ENCODE assay signal across 8 cellular contexts in genomic region chr10:63268798-63269503, GRCh38.
DNase-seq lines count a peak whose midpoint lies in the region; ATAC-seq and TF ChIP-seq lines count a peak whose summit lies in the region.

No MANE protein-coding gene starts in this region.

- intact Hi-C loops in PC-3 (cut with micrococcal nuclease) = loop anchor here (1.0 to 10.0 kb wide), 11 partner anchors 33 to 1004 kb away; partner anchors contain the start of gene RTKN2

- POLR2A ChIA-PET in PC-3 (lab: Charles Lee; ENCODE audit: unreplicated experiment) = interaction anchor here (0.5 to 2.6 kb wide), 28 partner anchors 8 to 449 kb away, joined by 3 to 19 read pairs (median 4); no protein-coding TSS in a partner anchor
- POLR2A ChIA-PET in naive thymus-derived CD8-positive, alpha-beta T cell (lab: Charles Lee) = interaction anchor here (0.6 to 2.1 kb wide), 14 partner anchors 11 to 362 kb away, joined by 3 to 12 read pairs (median 4); partner anchors contain the start of genes JMJD1C and REEP3

- no peaks in the 10 kb centered on the region for H3K9me2 ChIP-seq in PC-3 (replicated peaks; ENCODE audit: low read length)

- peaks cover 13 to 18% (median 15%) of the 10 kb centered on the region in 3 donors for H3K4me1 Mint-ChIP-seq in IgD-negative memory B cell
- peaks cover 32% of the 10 kb centered on the region for H3K4me1 Mint-ChIP-seq in activated T-cell treated with anti-CD3 and anti-CD28 coated beads, Interleukin-2, amount 50 U/mL, for 72 hours (ENCODE audit: low read depth)
- peaks cover 7 to 44% (median 15%) of the 10 kb centered on the region in 4 donors for H3K4me1 Mint-ChIP-seq in naive thymus-derived CD8-positive, alpha-beta T cell

- DNase-seq in DMS53 treated with DMSO at 0.1 percent for 48 hours (lab: John Stamatoyannopoulos, UW; ENCODE audit: unreplicated experiment) = peak; percentile 96
- peak; percentile 100 for DNase-seq in PC-3
- peak; percentile 78 to 83 for DNase-seq in activated T-cell treated with anti-CD3 and anti-CD28 coated beads, Interleukin-2, amount 50 U/mL, for 72 hours
- DNase-seq in fibroblast of lung (ENCODE audit: low read depth in 2 of 2) = peak; percentile 95 to 98
- DNase-seq in naive thymus-derived CD8-positive, alpha-beta T cell = peak; percentile 43 to 93 (median 84)
- DNase-seq in stimulated activated naive CD4-positive, alpha-beta T cell (lab: John Stamatoyannopoulos, UW) = peak; percentile 68 to 90 (median 84)

- H3K36me3 ChIP-seq in PC-3 (ENCODE audit: low read depth, low read length) = no peaks in the 10 kb centered on the region
- H3K36me3 ChIP-seq in fibroblast of lung (ENCODE audit: control insufficient read depth, insufficient read depth, low read length) = no peaks in the 10 kb centered on the region

- H3K4me2 ChIP-seq in PC-3 (ENCODE audit: low read length) = peak overlapping the region; percentile 80
- peak overlapping the region; percentile 63 for H3K4me2 ChIP-seq in fibroblast of lung (ENCODE audit: extremely low read depth, insufficient read depth, low read length)

- H3K27ac Mint-ChIP-seq in IgD-negative memory B cell = peak overlapping the region; percentile 95 to 99 (median 96)
- H3K27ac Mint-ChIP-seq in activated T-cell treated with anti-CD3 and anti-CD28 coated beads, Interleukin-2, amount 50 U/mL, for 72 hours = peak overlapping the region; percentile 100
- peak overlapping the region; percentile 97 to 100 (median 100) for H3K27ac Mint-ChIP-seq in naive thymus-derived CD8-positive, alpha-beta T cell

- CTCF ChIA-PET in PC-3 (lab: Charles Lee) = interaction anchor here (0.6 to 3.6 kb wide), 10 partner anchors 33 to 451 kb away, joined by 3 to 14 read pairs (median 4); no protein-coding TSS in a partner anchor

- BruUV-seq in PC-3 (replicated peaks; lab: Mats Ljungman, UMichigan) = TSS peak; percentile 62

- no peaks in the 10 kb centered on the region for H3K27me3 Mint-ChIP-seq in IgD-negative memory B cell
- H3K27me3 Mint-ChIP-seq in activated T-cell treated with anti-CD3 and anti-CD28 coated beads, Interleukin-2, amount 50 U/mL, for 72 hours (ENCODE audit: low read depth) = no peaks in the 10 kb centered on the region
- no peaks in the 10 kb centered on the region for H3K27me3 Mint-ChIP-seq in naive thymus-derived CD8-positive, alpha-beta T cell

- TF ChIP-seq CTCF in PC-3 (conservative IDR thresholded peaks at IDR 0.05; ENCODE audit: low read depth, low read length) = peak; percentile 63
- TF ChIP-seq CTCF in fibroblast of lung (conservative IDR thresholded peaks at IDR 0.05 in 1 of 2, IDR thresholded peaks at IDR 0.05 in 1 of 2; ENCODE audit: low read depth in 1 of 2, low read length in 2 of 2) = peak in 1 of 2 donors; percentile 17

- no peaks in the 10 kb centered on the region for H3K36me3 Mint-ChIP-seq in IgD-negative memory B cell
- H3K36me3 Mint-ChIP-seq in activated T-cell treated with anti-CD3 and anti-CD28 coated beads, Interleukin-2, amount 50 U/mL, for 72 hours (ENCODE audit: insufficient read depth in 2 of 2) = peaks cover 4 to 7% of the 10 kb centered on the region in 2 donors
- no peaks in the 10 kb centered on the region for H3K36me3 Mint-ChIP-seq in naive thymus-derived CD8-positive, alpha-beta T cell

- peak overlapping the region; percentile 97 to 100 (median 100) for H3K4me3 Mint-ChIP-seq in IgD-negative memory B cell
- peak overlapping the region; percentile 94 to 98 for H3K4me3 Mint-ChIP-seq in activated T-cell treated with anti-CD3 and anti-CD28 coated beads, Interleukin-2, amount 50 U/mL, for 72 hours
- peak overlapping the region; percentile 93 to 100 (median 99) for H3K4me3 Mint-ChIP-seq in naive thymus-derived CD8-positive, alpha-beta T cell

- H3K9ac ChIP-seq in PC-3 (ENCODE audit: low read length) = peak overlapping the region; percentile 73
- peak overlapping the region; percentile 70 for H3K9ac ChIP-seq in fibroblast of lung (ENCODE audit: insufficient read depth, low read length)

- H3K9me3 ChIP-seq in PC-3 (ENCODE audit: low read length) (no peaks in the 10 kb centered on the region), fibroblast of lung (ENCODE audit: control insufficient read depth, insufficient read depth, low read depth, low read length) (no peaks in the 10 kb centered on the region)

- peak; percentile 90 for ATAC-seq in GM21529 (IDR thresholded peaks at IDR 0.05; ENCODE audit: unreplicated experiment)
- ATAC-seq in PC-3 = peak; percentile 90
- ATAC-seq in activated T-cell treated with anti-CD3 and anti-CD28 coated beads, Interleukin-2, amount 50 U/mL, for 72 hours (replicated peaks in 1 of 2) = peak; percentile 94 to 96
- peak; percentile 87 to 94 for ATAC-seq in naive thymus-derived CD8-positive, alpha-beta T cell

- H3K79me2 ChIP-seq in PC-3 (ENCODE audit: low read length) (peaks cover 87% of the 10 kb centered on the region), fibroblast of lung (ENCODE audit: control insufficient read depth, insufficient read depth, low read length) (peaks cover 54% of the 10 kb centered on the region)

- H3K4me3 ChIP-seq in PC-3 (ENCODE audit: low read length) (peak overlapping the region; percentile 69), fibroblast of lung (replicated peaks in 1 of 4; ENCODE audit: control extremely low read depth in 1 of 4, insufficient read depth in 1 of 4, low read depth in 3 of 4, low read length in 4 of 4) (peak overlapping the region; percentile 64 to 75 (median 71))

- no peaks in the 10 kb centered on the region for H3K27me3 ChIP-seq in PC-3 (ENCODE audit: low read length)
- no peaks in the 10 kb centered on the region for H3K27me3 ChIP-seq in fibroblast of lung (ENCODE audit: control insufficient read depth, insufficient read depth, low read length)

- H3F3A ChIP-seq in PC-3 (ENCODE audit: low read length, unreplicated experiment) = peaks cover 42% of the 10 kb centered on the region

- H3K4me1 ChIP-seq in PC-3 (ENCODE audit: insufficient read depth, low read length) (peaks cover 38% of the 10 kb centered on the region), fibroblast of lung (ENCODE audit: control insufficient read depth, extremely low read depth, insufficient read depth, low read length) (peaks cover 2% of the 10 kb centered on the region)

- H3K9me3 Mint-ChIP-seq in IgD-negative memory B cell = no peaks in the 10 kb centered on the region
- no peaks in the 10 kb centered on the region for H3K9me3 Mint-ChIP-seq in activated T-cell treated with anti-CD3 and anti-CD28 coated beads, Interleukin-2, amount 50 U/mL, for 72 hours
- H3K9me3 Mint-ChIP-seq in naive thymus-derived CD8-positive, alpha-beta T cell = no peaks in the 10 kb centered on the region

- peak overlapping the region; percentile 76 for H3K27ac ChIP-seq in PC-3 (ENCODE audit: low read length)
- peak overlapping the region; percentile 91 for H3K27ac ChIP-seq in fibroblast of lung (ENCODE audit: insufficient read depth, low read length)

- H2AFZ ChIP-seq in PC-3 (ENCODE audit: low read length) = peak overlapping the region; percentile 31
- no peak overlapping the region for H2AFZ ChIP-seq in fibroblast of lung (ENCODE audit: low read length)

- H4K20me1 ChIP-seq in PC-3 (ENCODE audit: low read length) (peaks cover 37% of the 10 kb centered on the region), fibroblast of lung (ENCODE audit: control insufficient read depth, extremely low read depth, insufficient read depth, low read length) (no peaks in the 10 kb centered on the region)

Comparison
In these comparisons a context has a peak if more than half of its experiments do, and no peak if none do; other contexts are left out.
1. Peak in every context shown above with its lines: DNase-seq, ATAC-seq, H3K4me3 ChIP-seq and H3K27ac ChIP-seq.